Comparison of ENCODE assay signal across 1 cellular context in the genomic region with DNA sequence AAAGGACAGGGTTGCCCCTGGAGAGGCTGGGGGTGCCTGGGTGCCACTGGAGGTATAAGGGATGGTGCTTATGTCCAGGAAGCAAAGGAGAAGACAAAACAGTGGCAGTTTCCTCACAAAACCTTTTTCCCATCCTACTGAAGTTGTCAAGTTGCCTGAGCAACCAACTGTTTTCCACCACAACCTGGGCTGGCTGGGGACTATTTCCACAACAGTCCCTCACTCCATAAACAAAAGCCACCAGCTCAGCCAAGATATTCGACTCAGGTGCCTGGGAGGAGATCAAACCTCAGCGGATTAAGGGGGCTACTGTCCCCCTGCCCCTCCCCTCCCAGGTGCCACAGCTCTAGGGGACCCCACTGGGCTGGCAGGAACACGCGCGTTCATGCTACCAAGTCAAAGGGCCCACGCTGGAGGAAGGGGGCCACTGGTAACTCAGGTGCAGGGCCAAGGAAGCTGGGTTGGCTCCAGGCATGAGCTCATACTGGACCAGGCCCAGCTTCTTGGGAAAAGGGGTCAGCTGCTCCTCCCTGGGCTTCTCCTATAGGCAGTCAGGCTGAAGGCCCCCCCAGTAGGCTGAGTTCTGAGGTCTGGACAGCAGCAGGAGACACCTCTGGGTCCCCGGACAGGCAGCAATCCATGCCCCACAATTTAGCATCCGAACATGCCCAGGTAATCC.
TF ChIP-seq lines count a peak whose summit lies in the region.

No MANE protein-coding gene starts in this region.

TF ChIP-seq in GM23338, 12 proteins besides CTCF, POLR2A, EP300 and RAD21 (continued from another document):
- TF ChIP-seq, protein P1, sequence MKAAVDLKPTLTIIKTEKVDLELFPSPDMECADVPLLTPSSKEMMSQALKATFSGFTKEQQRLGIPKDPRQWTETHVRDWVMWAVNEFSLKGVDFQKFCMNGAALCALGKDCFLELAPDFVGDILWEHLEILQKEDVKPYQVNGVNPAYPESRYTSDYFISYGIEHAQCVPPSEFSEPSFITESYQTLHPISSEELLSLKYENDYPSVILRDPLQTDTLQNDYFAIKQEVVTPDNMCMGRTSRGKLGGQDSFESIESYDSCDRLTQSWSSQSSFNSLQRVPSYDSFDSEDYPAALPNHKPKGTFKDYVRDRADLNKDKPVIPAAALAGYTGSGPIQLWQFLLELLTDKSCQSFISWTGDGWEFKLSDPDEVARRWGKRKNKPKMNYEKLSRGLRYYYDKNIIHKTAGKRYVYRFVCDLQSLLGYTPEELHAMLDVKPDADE (IDR thresholded peaks at IDR 0.05), result no peak
- TF ChIP-seq CREB1 (CRISPR knock-in tag; IDR thresholded peaks at IDR 0.05; ENCODE audit: low read depth), result no peak
- TF ChIP-seq, protein P2, sequence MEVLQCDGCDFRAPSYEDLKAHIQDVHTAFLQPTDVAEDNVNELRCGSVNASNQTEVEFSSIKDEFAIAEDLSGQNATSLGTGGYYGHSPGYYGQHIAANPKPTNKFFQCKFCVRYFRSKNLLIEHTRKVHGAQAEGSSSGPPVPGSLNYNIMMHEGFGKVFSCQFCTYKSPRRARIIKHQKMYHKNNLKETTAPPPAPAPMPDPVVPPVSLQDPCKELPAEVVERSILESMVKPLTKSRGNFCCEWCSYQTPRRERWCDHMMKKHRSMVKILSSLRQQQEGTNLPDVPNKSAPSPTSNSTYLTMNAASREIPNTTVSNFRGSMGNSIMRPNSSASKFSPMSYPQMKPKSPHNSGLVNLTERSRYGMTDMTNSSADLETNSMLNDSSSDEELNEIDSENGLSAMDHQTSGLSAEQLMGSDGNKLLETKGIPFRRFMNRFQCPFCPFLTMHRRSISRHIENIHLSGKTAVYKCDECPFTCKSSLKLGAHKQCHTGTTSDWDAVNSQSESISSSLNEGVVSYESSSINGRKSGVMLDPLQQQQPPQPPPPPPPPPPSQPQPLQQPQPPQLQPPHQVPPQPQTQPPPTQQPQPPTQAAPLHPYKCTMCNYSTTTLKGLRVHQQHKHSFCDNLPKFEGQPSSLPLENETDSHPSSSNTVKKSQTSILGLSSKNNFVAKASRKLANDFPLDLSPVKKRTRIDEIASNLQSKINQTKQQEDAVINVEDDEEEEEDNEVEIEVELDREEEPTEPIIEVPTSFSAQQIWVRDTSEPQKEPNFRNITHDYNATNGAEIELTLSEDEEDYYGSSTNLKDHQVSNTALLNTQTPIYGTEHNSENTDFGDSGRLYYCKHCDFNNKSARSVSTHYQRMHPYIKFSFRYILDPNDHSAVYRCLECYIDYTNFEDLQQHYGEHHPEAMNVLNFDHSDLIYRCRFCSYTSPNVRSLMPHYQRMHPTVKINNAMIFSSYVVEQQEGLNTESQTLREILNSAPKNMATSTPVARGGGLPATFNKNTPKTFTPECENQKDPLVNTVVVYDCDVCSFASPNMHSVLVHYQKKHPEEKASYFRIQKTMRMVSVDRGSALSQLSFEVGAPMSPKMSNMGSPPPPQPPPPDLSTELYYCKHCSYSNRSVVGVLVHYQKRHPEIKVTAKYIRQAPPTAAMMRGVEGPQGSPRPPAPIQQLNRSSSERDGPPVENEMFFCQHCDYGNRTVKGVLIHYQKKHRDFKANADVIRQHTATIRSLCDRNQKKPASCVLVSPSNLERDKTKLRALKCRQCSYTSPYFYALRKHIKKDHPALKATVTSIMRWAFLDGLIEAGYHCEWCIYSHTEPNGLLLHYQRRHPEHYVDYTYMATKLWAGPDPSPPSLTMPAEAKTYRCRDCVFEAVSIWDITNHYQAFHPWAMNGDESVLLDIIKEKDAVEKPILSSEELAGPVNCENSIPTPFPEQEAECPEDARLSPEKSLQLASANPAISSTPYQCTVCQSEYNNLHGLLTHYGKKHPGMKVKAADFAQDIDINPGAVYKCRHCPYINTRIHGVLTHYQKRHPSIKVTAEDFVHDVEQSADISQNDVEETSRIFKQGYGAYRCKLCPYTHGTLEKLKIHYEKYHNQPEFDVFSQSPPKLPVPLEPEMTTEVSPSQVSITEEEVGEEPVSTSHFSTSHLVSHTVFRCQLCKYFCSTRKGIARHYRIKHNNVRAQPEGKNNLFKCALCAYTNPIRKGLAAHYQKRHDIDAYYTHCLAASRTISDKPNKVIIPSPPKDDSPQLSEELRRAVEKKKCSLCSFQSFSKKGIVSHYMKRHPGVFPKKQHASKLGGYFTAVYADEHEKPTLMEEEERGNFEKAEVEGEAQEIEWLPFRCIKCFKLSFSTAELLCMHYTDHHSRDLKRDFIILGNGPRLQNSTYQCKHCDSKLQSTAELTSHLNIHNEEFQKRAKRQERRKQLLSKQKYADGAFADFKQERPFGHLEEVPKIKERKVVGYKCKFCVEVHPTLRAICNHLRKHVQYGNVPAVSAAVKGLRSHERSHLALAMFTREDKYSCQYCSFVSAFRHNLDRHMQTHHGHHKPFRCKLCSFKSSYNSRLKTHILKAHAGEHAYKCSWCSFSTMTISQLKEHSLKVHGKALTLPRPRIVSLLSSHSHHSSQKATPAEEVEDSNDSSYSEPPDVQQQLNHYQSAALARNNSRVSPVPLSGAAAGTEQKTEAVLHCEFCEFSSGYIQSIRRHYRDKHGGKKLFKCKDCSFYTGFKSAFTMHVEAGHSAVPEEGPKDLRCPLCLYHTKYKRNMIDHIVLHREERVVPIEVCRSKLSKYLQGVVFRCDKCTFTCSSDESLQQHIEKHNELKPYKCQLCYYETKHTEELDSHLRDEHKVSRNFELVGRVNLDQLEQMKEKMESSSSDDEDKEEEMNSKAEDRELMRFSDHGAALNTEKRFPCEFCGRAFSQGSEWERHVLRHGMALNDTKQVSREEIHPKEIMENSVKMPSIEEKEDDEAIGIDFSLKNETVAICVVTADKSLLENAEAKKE (CRISPR knock-in tag; IDR thresholded peaks at IDR 0.05), result no peak
